1 cellular context compared by ENCODE assay signal in genomic region chr3:141366285-141367037, GRCh38.
TF ChIP-seq lines count a peak whose summit lies in the region.

No MANE protein-coding gene starts in this region.

TF ChIP-seq in IMR-90, 13 proteins besides CTCF, POLR2A, EP300 and RAD21 (continued from another document):
- TF ChIP-seq USF2 (IDR thresholded peaks at IDR 0.05; ENCODE audit: low read depth, low read length), result no peak
- TF ChIP-seq CEBPB (IDR thresholded peaks at IDR 0.05; ENCODE audit: low read depth, low read length), result peak; percentile 42; the same call in 1 of the 2 replicates
